15 cellular contexts compared by ENCODE assay signal in genomic region chr2:241511091-241511741, GRCh38.
"Had no signal": no experiment of that assay in that cellular context is flagged by ENCODE, and none has a peak within 500 bp of the region (broad histone marks: within the 10 kb centered on the region; RNA-seq: fewer than 3 reads in every experiment).

No MANE protein-coding gene starts in this region.

- H3K9me3 ChIP-seq: sigmoid colon had no signal

- H3K27me3 Mint-ChIP-seq: activated CD4-positive, alpha-beta memory T cell treated with anti-CD3 and anti-CD28 coated beads for 36 hours; stimulated activated naive CD8-positive, alpha-beta T cell treated with anti-CD3 and anti-CD28 coated beads, Interleukin-15, Interleukin-2, amounts not matched to agents 100 ng/mL and 50 ng/mL, for 24 hours had no signal

- H3K9me3 Mint-ChIP-seq: activated CD4-positive, alpha-beta memory T cell treated with anti-CD3 and anti-CD28 coated beads for 36 hours; activated T-cell treated with anti-CD3 and anti-CD28 coated beads, Interleukin-2, amount 50 U/mL, for 72 hours; dendritic cell treated with granulocyte-macrophage colony-stimulating factor and Interleukin-4, amounts not matched to agents 40 ng/mL and 50 ng/mL, for 4 days; naive thymus-derived CD4-positive, alpha-beta T cell; stimulated activated naive CD8-positive, alpha-beta T cell treated with anti-CD3 and anti-CD28 coated beads, Interleukin-15, Interleukin-2, amounts not matched to agents 100 ng/mL and 50 ng/mL, for 24 hours had no signal

- H3K4me3 ChIP-seq: lung, sigmoid colon had no signal

- H3K4me3 Mint-ChIP-seq: activated CD4-positive, alpha-beta memory T cell treated with anti-CD3 and anti-CD28 coated beads for 36 hours; dendritic cell treated with granulocyte-macrophage colony-stimulating factor and Interleukin-4, amounts not matched to agents 40 ng/mL and 50 ng/mL, for 4 days; stimulated activated naive CD8-positive, alpha-beta T cell treated with anti-CD3 and anti-CD28 coated beads, Interleukin-15, Interleukin-2, amounts not matched to agents 100 ng/mL and 50 ng/mL, for 24 hours had no signal

- ATAC-seq: activated T-cell treated with anti-CD3 and anti-CD28 coated beads, Interleukin-2, amount 50 U/mL, for 72 hours; esophagus mucosa; naive thymus-derived CD4-positive, alpha-beta T cell had no signal

- H3K27ac ChIP-seq: brain microvascular endothelial cell, sigmoid colon had no signal

- H3K27me3 ChIP-seq: brain microvascular endothelial cell, sigmoid colon had no signal

- H3K36me3 Mint-ChIP-seq: activated CD4-positive, alpha-beta memory T cell treated with anti-CD3 and anti-CD28 coated beads for 36 hours had no signal

- H3K36me3 ChIP-seq: brain microvascular endothelial cell, sigmoid colon had no signal

- DNase-seq: activated CD4-positive, alpha-beta memory T cell treated with anti-CD3 and anti-CD28 coated beads for 36 hours; activated CD4-positive, CD25-positive, alpha-beta regulatory T cell treated with anti-CD3 and anti-CD28 coated beads, Interleukin-2, amount 50 U/mL, for 72 hours; activated CD8-positive, alpha-beta memory T cell treated with anti-CD3 and anti-CD28 coated beads, Interleukin-2, amount 50 U/mL, for 4 hours; activated naive CD4-positive, alpha-beta T cell treated with Interleukin-2 at 50 U/mL for 16 hours; activated T-cell treated with anti-CD3 and anti-CD28 coated beads, Interleukin-2, amount 50 U/mL, for 72 hours; brain microvascular endothelial cell; glutamatergic neuron; naive thymus-derived CD4-positive, alpha-beta T cell; occipital lobe; sigmoid colon; stimulated activated CD4-positive, alpha-beta T cell treated with anti-CD3 and anti-CD28 coated beads, Interleukin-2, amount 100 ng/mL, for 48 hours had no signal

- H3K27ac Mint-ChIP-seq: activated CD4-positive, alpha-beta memory T cell treated with anti-CD3 and anti-CD28 coated beads for 36 hours; activated T-cell treated with anti-CD3 and anti-CD28 coated beads, Interleukin-2, amount 50 U/mL, for 72 hours; dendritic cell treated with granulocyte-macrophage colony-stimulating factor and Interleukin-4, amounts not matched to agents 40 ng/mL and 50 ng/mL, for 4 days; stimulated activated naive CD8-positive, alpha-beta T cell treated with anti-CD3 and anti-CD28 coated beads, Interleukin-15, Interleukin-2, amounts not matched to agents 100 ng/mL and 50 ng/mL, for 24 hours had no signal
